ENCODE assay signal across 8 cellular contexts in the genomic region with DNA sequence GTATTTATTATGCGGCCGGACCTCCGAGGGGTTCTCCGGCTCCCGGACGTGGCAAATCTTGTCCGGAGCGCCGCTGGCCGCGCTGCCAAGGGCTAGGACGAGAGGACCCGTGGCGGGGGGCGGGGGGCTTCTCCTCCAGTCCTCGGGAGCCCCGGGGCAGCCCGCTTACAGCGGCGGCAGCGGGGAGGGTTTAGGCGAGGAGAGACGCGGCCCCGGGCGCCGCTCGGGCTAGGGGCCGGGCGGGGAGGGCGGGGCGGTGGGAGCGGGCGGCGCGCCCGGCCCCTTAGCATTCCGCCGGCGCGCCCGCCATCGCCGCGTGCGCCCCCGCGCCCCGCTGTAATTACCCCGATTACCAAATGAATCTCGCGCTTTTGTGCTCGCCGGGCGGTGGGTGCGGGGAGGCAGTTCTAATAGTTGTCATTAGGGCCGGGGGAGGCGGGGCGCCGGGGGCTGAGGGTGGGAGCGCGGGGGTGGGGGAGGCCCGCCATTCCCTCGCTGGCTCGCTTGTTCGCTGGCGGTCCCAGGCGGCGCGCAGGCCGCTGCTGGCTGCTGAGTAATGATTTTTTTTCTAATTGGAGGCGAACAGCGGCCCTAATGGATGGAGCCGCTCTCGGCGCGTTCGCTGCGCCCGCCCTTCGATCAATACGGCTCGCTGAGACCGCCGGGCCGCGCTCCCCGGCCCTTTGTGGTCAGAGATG.
DNase-seq lines count a peak whose midpoint lies in the region; ATAC-seq and FAIRE-seq lines count a peak whose summit lies in the region.

No MANE protein-coding gene starts in this region.

- peaks cover 16% of the 10 kb centered on the region for H3K27me3 Mint-ChIP-seq in central memory CD8-positive, alpha-beta T cell
- H3K27me3 Mint-ChIP-seq in naive thymus-derived CD4-positive, alpha-beta T cell: no peaks in the 10 kb centered on the region

- H3K4me1 Mint-ChIP-seq in central memory CD8-positive, alpha-beta T cell: peaks cover 7% of the 10 kb centered on the region
- H3K4me1 Mint-ChIP-seq in naive thymus-derived CD4-positive, alpha-beta T cell: peaks cover 0 to 29% (median 7%) of the 10 kb centered on the region in 7 donors

- intact Hi-C loops in naive thymus-derived CD4-positive, alpha-beta T cell (cut with micrococcal nuclease): loop anchor here in 1 of 2 donors (5.0 kb wide), 1 partner anchor 36 kb away; no protein-coding TSS in a partner anchor

- H3K4me1 ChIP-seq in ES-I3 (ENCODE audit: insufficient read depth, low read length): peaks cover 40% of the 10 kb centered on the region
- H3K4me1 ChIP-seq in naive thymus-derived CD4-positive, alpha-beta T cell (ENCODE audit: control insufficient read depth in 2 of 2, insufficient read depth in 2 of 2, low read length in 2 of 2): no peaks in the 10 kb centered on the region

- DNase-seq in NCI-H69 (lab: John Stamatoyannopoulos, UW): peak; percentile 81
- no peak for DNase-seq in central memory CD8-positive, alpha-beta T cell (ENCODE audit: low spot score in 2 of 2)
- DNase-seq in naive thymus-derived CD4-positive, alpha-beta T cell: peak in 1 of 9 donors; percentile 37
- DNase-seq in urothelium cell line (ENCODE audit: low spot score): peak; percentile 60
- DNase-seq in GF-D8 (lab: John Stamatoyannopoulos, UW): no peak
- no peak for DNase-seq in NK-92 treated with Interleukin-12 subunit alpha and Interleukin-12 subunit beta, amount 100 ng/mL, for 24 hours (lab: John Stamatoyannopoulos, UW)
- DNase-seq in hippocampal formation (lab: John Stamatoyannopoulos, UW): no peak

- peak overlapping the region; percentile 73 for H3K4me3 Mint-ChIP-seq in central memory CD8-positive, alpha-beta T cell
- peak overlapping the region; percentile 2 to 76 (median 55) for H3K4me3 Mint-ChIP-seq in naive thymus-derived CD4-positive, alpha-beta T cell

- H3K27ac Mint-ChIP-seq in central memory CD8-positive, alpha-beta T cell (ENCODE audit: low read depth): peak overlapping the region; percentile 68
- H3K27ac Mint-ChIP-seq in naive thymus-derived CD4-positive, alpha-beta T cell: no peak overlapping the region

- no peak for ATAC-seq in central memory CD8-positive, alpha-beta T cell (replicated peaks; ENCODE audit: extremely low read depth, poor library complexity, severe bottlenecking)
- no peak for ATAC-seq in naive thymus-derived CD4-positive, alpha-beta T cell

- no peak overlapping the region for H3K4me3 ChIP-seq in naive thymus-derived CD4-positive, alpha-beta T cell (ENCODE audit: low read length)

- H3K36me3 Mint-ChIP-seq in central memory CD8-positive, alpha-beta T cell (ENCODE audit: insufficient read depth): no peaks in the 10 kb centered on the region
- H3K36me3 Mint-ChIP-seq in naive thymus-derived CD4-positive, alpha-beta T cell: peaks cover 0 to 14% (median 0%) of the 10 kb centered on the region in 5 donors

- no peaks in the 10 kb centered on the region for H3K27me3 ChIP-seq in naive thymus-derived CD4-positive, alpha-beta T cell (ENCODE audit: control insufficient read depth in 2 of 2, insufficient read depth in 2 of 2, low read length in 2 of 2)

- no peak for FAIRE-seq in urothelium cell line (lab: Jason Lieb, UNC)

- CTCF ChIA-PET in naive thymus-derived CD4-positive, alpha-beta T cell (lab: Charles Lee): no interaction called here

- peak overlapping the region; percentile 43; the same call in 1 of the 2 replicates for H3K9ac ChIP-seq in ES-I3 (ENCODE audit: low read depth, low read length)

- 0 out of 2 replicates have a peak, but pooled peaks cover 6% of the 10 kb centered on the region for H3K9me3 ChIP-seq in ES-I3 (ENCODE audit: control insufficient read depth, insufficient read depth, low read length)
- H3K9me3 ChIP-seq in naive thymus-derived CD4-positive, alpha-beta T cell (ENCODE audit: control insufficient read depth in 2 of 3, low read length in 3 of 3): no peaks in the 10 kb centered on the region

- H3K9me3 Mint-ChIP-seq in central memory CD8-positive, alpha-beta T cell: no peaks in the 10 kb centered on the region
- H3K9me3 Mint-ChIP-seq in naive thymus-derived CD4-positive, alpha-beta T cell: peaks cover 0 to 5% (median 0%) of the 10 kb centered on the region in 11 donors

- no peak overlapping the region for H3K27ac ChIP-seq in naive thymus-derived CD4-positive, alpha-beta T cell (ENCODE audit: low read depth, low read length)

- POLR2A ChIA-PET in naive thymus-derived CD4-positive, alpha-beta T cell (lab: Charles Lee): no interaction called here

- H3K36me3 ChIP-seq in ES-I3 (ENCODE audit: insufficient read depth, low read length): no peaks in the 10 kb centered on the region
- no peaks in the 10 kb centered on the region for H3K36me3 ChIP-seq in naive thymus-derived CD4-positive, alpha-beta T cell (ENCODE audit: control insufficient read depth in 2 of 3, insufficient read depth in 3 of 3, low read length in 3 of 3)

Comparison
In these comparisons a context has a peak if more than half of its experiments do, and no peak if none do; other contexts are left out.
1. DNase-seq: peak in NCI-H69 (single experiment) and urothelium cell line (single experiment); none in central memory CD8-positive, alpha-beta T cell (0 of 2), GF-D8 (single experiment), NK-92 treated with Interleukin-12 subunit alpha and Interleukin-12 subunit beta, amount 100 ng/mL, for 24 hours (single experiment) and hippocampal formation (0 of 2).